ENCODE assay signal across 8 cellular contexts in the genomic region with DNA sequence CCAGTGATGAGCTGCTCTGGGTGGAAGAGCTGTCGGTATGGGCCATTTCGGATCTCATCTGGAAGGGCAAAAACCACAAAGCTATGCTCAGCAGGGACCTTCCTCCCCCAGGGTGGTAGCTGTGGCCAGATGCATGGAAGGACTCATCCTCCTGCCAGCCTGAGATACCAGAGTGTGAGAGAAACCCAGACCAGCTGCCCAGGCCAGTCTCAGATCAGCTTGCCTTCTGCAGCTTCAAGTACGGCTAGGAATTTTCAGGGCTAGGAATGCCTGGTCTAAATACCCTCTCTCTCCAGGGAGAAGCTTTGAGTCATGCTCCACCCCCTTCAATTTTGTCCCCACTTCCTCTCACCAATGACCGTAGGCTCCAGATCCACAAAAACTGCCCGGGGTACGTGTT. TPM values are rescaled to one million over a fixed set of nuclear protein-coding genes. Genes with fewer than 3 reads are reported as not detected.
A peak's percentile ranks its signal among the peaks of the same experiment; 100 is the strongest.
DNase-seq lines count a peak whose midpoint lies in the region; FAIRE-seq and TF ChIP-seq lines count a peak whose summit lies in the region.
"Had no signal": no experiment of that assay in that cellular context is flagged by ENCODE, and none has a peak within 500 bp of the region (broad histone marks: within the 10 kb centered on the region; RNA-seq: fewer than 3 reads in every experiment).

No MANE protein-coding gene starts in this region.

- H3K27me3 Mint-ChIP-seq in T-helper 1 cell treated with Interleukin-12 subunit alpha and Interleukin-12 subunit beta and Interleukin-4 antibody, amounts not matched to agents 30 μg/mL and 1 μg/mL, for 36 hours (ENCODE audit: low read depth): no peaks in the 10 kb centered on the region
- H3K27me3 Mint-ChIP-seq in progenitor cell of endocrine pancreas: peaks cover 55% of the 10 kb centered on the region

- H3K36me3 Mint-ChIP-seq in T-helper 1 cell treated with Interleukin-12 subunit alpha and Interleukin-12 subunit beta and Interleukin-4 antibody, amounts not matched to agents 30 μg/mL and 1 μg/mL, for 36 hours (ENCODE audit: low read depth): peaks cover 61% of the 10 kb centered on the region
- no peaks in the 10 kb centered on the region for H3K36me3 Mint-ChIP-seq in progenitor cell of endocrine pancreas (ENCODE audit: insufficient read depth)

- no peak overlapping the region for H3K9ac ChIP-seq in smooth muscle cell (ENCODE audit: low read depth)

- peaks cover 23% of the 10 kb centered on the region for H3K36me3 ChIP-seq in bronchial epithelial cell (ENCODE audit: control insufficient read depth, insufficient read depth, low read length)
- H3K36me3 ChIP-seq in smooth muscle cell (ENCODE audit: low read depth): no peaks in the 10 kb centered on the region

- peak overlapping the region; percentile 29 for H3K4me2 ChIP-seq in smooth muscle cell

- peaks cover 1% of the 10 kb centered on the region for H3K79me2 ChIP-seq in smooth muscle cell (ENCODE audit: low read depth)

- H3K4me3 ChIP-seq in bronchial epithelial cell (ENCODE audit: low read depth, low read length): peak overlapping the region; percentile 93
- H3K4me3 ChIP-seq in smooth muscle cell: no peak overlapping the region

- no peak overlapping the region for H2AFZ ChIP-seq in smooth muscle cell (ENCODE audit: low read depth)

- no peaks in the 10 kb centered on the region for H4K20me1 ChIP-seq in smooth muscle cell (ENCODE audit: low read depth)

- WGBS in smooth muscle cell (ENCODE audit: low lambda C conversion rate): 63% methylated on average over 6 of the region's 6 CpGs

- H3K27ac Mint-ChIP-seq in T-helper 1 cell treated with Interleukin-12 subunit alpha and Interleukin-12 subunit beta and Interleukin-4 antibody, amounts not matched to agents 30 μg/mL and 1 μg/mL, for 36 hours: peak overlapping the region; percentile 97
- H3K27ac Mint-ChIP-seq in progenitor cell of endocrine pancreas: no peak overlapping the region

- peaks cover 20% of the 10 kb centered on the region for H3K4me1 ChIP-seq in smooth muscle cell (ENCODE audit: low read depth)

- TF ChIP-seq CTCF in bronchial epithelial cell (IDR thresholded peaks at IDR 0.05; ENCODE audit: insufficient read depth, low read length, severe bottlenecking) (no peak), smooth muscle cell (IDR thresholded peaks at IDR 0.05; ENCODE audit: borderline replicate concordance, insufficient read depth, poor library complexity, severe bottlenecking) (no peak), progenitor cell of endocrine pancreas (IDR thresholded peaks at IDR 0.05; ENCODE audit: unreplicated experiment) (no peak)

- H3K9me3 ChIP-seq in smooth muscle cell (replicated peaks; ENCODE audit: low read depth): no peaks in the 10 kb centered on the region

- H3K27me3 ChIP-seq in bronchial epithelial cell (ENCODE audit: control insufficient read depth, insufficient read depth, low read length): no peaks in the 10 kb centered on the region
- peaks cover 51% of the 10 kb centered on the region for H3K27me3 ChIP-seq in smooth muscle cell (ENCODE audit: low read depth)

- peak overlapping the region; percentile 99 for H3K4me3 Mint-ChIP-seq in T-helper 1 cell treated with Interleukin-12 subunit alpha and Interleukin-12 subunit beta and Interleukin-4 antibody, amounts not matched to agents 30 μg/mL and 1 μg/mL, for 36 hours
- H3K4me3 Mint-ChIP-seq in progenitor cell of endocrine pancreas (ENCODE audit: low read depth): no peak overlapping the region

- DNase-seq in T-helper 1 cell: no peak
- DNase-seq in bronchial epithelial cell (ENCODE audit: low read depth): no peak
- no peak for DNase-seq in smooth muscle cell (lab: John Stamatoyannopoulos, UW; ENCODE audit: unreplicated experiment)
- no peak for DNase-seq in progenitor cell of endocrine pancreas (ENCODE audit: low spot score, unreplicated experiment)
- no peak for DNase-seq in NCI-H187 (lab: John Stamatoyannopoulos, UW)
- DNase-seq: ACHN had no signal

- FAIRE-seq in bronchial epithelial cell (lab: Jason Lieb, UNC): no peak

- no peaks in the 10 kb centered on the region for H3K9me3 Mint-ChIP-seq in T-helper 1 cell treated with Interleukin-12 subunit alpha and Interleukin-12 subunit beta and Interleukin-4 antibody, amounts not matched to agents 30 μg/mL and 1 μg/mL, for 36 hours
- no peaks in the 10 kb centered on the region for H3K9me3 Mint-ChIP-seq in progenitor cell of endocrine pancreas (ENCODE audit: low read depth)

- H3K4me1 Mint-ChIP-seq in T-helper 1 cell treated with Interleukin-12 subunit alpha and Interleukin-12 subunit beta and Interleukin-4 antibody, amounts not matched to agents 30 μg/mL and 1 μg/mL, for 36 hours (ENCODE audit: low read depth): peaks cover 65% of the 10 kb centered on the region
- H3K4me1 Mint-ChIP-seq in progenitor cell of endocrine pancreas (ENCODE audit: low read depth): peaks cover 17% of the 10 kb centered on the region

- no peak overlapping the region for H3K27ac ChIP-seq in smooth muscle cell (ENCODE audit: low read depth)

- peaks cover 17% of the 10 kb centered on the region for H3F3A ChIP-seq in smooth muscle cell (ENCODE audit: low read depth)

RNA-seq across cellular contexts. Expression of gene TUBA4B, which starts 1.4 kb away (rescaled TPM):
- total RNA-seq in bronchial epithelial cell: not detected in 2 replicates
- total RNA-seq in smooth muscle cell: not detected in 2 replicates
- not detected in 2 replicates for polyA plus RNA-seq in smooth muscle cell
- total RNA-seq in progenitor cell of endocrine pancreas: not detected in 2 replicates
- total RNA-seq: activated CD8-positive, alpha-beta memory T cell treated with anti-CD3 and anti-CD28 coated beads for 36 hours had no signal

RNA-seq across cellular contexts. Expression of gene TUBA4A, which starts 2.1 kb away (rescaled TPM):
- total RNA-seq in bronchial epithelial cell: 47.9 and 68.7 TPM in 2 replicates
- 44.0 and 53.2 TPM in 2 replicates for total RNA-seq in smooth muscle cell
- polyA plus RNA-seq in smooth muscle cell: 29.4 and 86.5 TPM in 2 replicates
- 8.3 and 9.1 TPM in 2 replicates for total RNA-seq in progenitor cell of endocrine pancreas

RNA-seq across cellular contexts. Expression of gene STK16, which starts 6.4 kb away (rescaled TPM):
- 48.3 and 50.8 TPM in 2 replicates for total RNA-seq in bronchial epithelial cell
- total RNA-seq in smooth muscle cell: 15.2 and 17.8 TPM in 2 replicates
- 8.8 and 9.6 TPM in 2 replicates for polyA plus RNA-seq in smooth muscle cell
- 23.2 and 24.1 TPM in 2 replicates for total RNA-seq in progenitor cell of endocrine pancreas

RNA-seq across cellular contexts. Expression of gene GLB1L, which starts 6.4 kb away (rescaled TPM):
- total RNA-seq in bronchial epithelial cell: 3.7 and 4.7 TPM in 2 replicates
- 4.2 and 26.4 TPM in 2 replicates for total RNA-seq in smooth muscle cell
- polyA plus RNA-seq in smooth muscle cell: 2.8 and 4.1 TPM in 2 replicates
- 11.8 and 13.5 TPM in 2 replicates for total RNA-seq in progenitor cell of endocrine pancreas

RNA-seq across cellular contexts. Expression of gene ANKZF1, which starts 22.1 kb away (rescaled TPM):
- 46.3 and 48.9 TPM in 2 replicates for total RNA-seq in bronchial epithelial cell
- 35.1 and 52.6 TPM in 2 replicates for total RNA-seq in smooth muscle cell
- 31.7 and 60.5 TPM in 2 replicates for polyA plus RNA-seq in smooth muscle cell
- total RNA-seq in progenitor cell of endocrine pancreas: 64.3 and 66.7 TPM in 2 replicates
